Comparison of ENCODE assay signal across 15 cellular contexts in genomic region chr10:13365168-13365687, GRCh38. TPM values are rescaled to one million over a fixed set of nuclear protein-coding genes. Genes with fewer than 3 reads are reported as not detected.
A peak's percentile ranks its signal among the peaks of the same experiment; 100 is the strongest.
DNase-seq lines count a peak whose midpoint lies in the region; ATAC-seq and TF ChIP-seq lines count a peak whose summit lies in the region.
"Had no signal": no experiment of that assay in that cellular context is flagged by ENCODE, and none has a peak within 500 bp of the region (broad histone marks: within the 10 kb centered on the region; RNA-seq: fewer than 3 reads in every experiment).

No MANE protein-coding gene starts in this region.

- CTCF ChIA-PET in CD4-positive, alpha-beta T cell (lab: Charles Lee), result interaction anchor here (0.5 kb wide), 1 partner anchor 10 kb away, joined by 3 read pairs; no protein-coding TSS in a partner anchor

- H3K9me3 Mint-ChIP-seq in GM23338 (no peaks in the 10 kb centered on the region; the same call in 2 of the 3 replicates), mesothelial cell of epicardium (no peaks in the 10 kb centered on the region)
- no peaks in the 10 kb centered on the region for H3K9me3 Mint-ChIP-seq in CD4-positive, alpha-beta T cell

- peak overlapping the region; percentile 56; the same call in 1 of the 2 replicates for H2AFZ ChIP-seq in GM23338

- no peaks in the 10 kb centered on the region for H4K20me1 ChIP-seq in GM23338 (replicated peaks; ENCODE audit: insufficient read depth)
- H4K20me1 ChIP-seq: BLaER1 treated with 17β-estradiol and CSF1 and Interleukin-3, amounts not matched to agents 10 nM and 100 nM had no signal

- H3K27ac Mint-ChIP-seq in GM23338, result no peak overlapping the region
- no peak overlapping the region for H3K27ac Mint-ChIP-seq in mesothelial cell of epicardium
- no peak overlapping the region for H3K27ac Mint-ChIP-seq in CD4-positive, alpha-beta T cell
- H3K27ac Mint-ChIP-seq: CD4-positive, CD25-positive, alpha-beta regulatory T cell had no signal

- H3K4me2 ChIP-seq in GM23338, result no peak overlapping the region
- H3K4me2 ChIP-seq: BLaER1 treated with 17β-estradiol and CSF1 and Interleukin-3, amounts not matched to agents 10 nM and 100 nM had no signal

- TF ChIP-seq CTCF in GM23338 (conservative IDR thresholded peaks at IDR 0.05; ENCODE audit: low read depth in 2 of 2) (no peak), Peyer's patch (IDR thresholded peaks at IDR 0.05) (no peak), mesothelial cell of epicardium (IDR thresholded peaks at IDR 0.05; ENCODE audit: unreplicated experiment) (no peak)
- TF ChIP-seq CTCF in CD4-positive, alpha-beta T cell (IDR thresholded peaks at IDR 0.05), result no peak

- peak in 1 of 2 donors; percentile 24 for TF ChIP-seq POLR2A in Peyer's patch (IDR thresholded peaks at IDR 0.05)

- intact Hi-C loops in left colon (cut with DNase I, micrococcal nuclease) (no loop called here), posterior vena cava (cut with DNase I) (no loop called here)
- intact Hi-C loops in CD4-positive, alpha-beta T cell (cut with DNase I, micrococcal nuclease), result no loop called here

- POLR2A ChIA-PET in CD4-positive, alpha-beta T cell (lab: Charles Lee), result no interaction called here

- H3K4me3 ChIP-seq in GM23338, result no peak overlapping the region
- no peak overlapping the region for H3K4me3 ChIP-seq in Peyer's patch
- H3K4me3 ChIP-seq: BLaER1 treated with 17β-estradiol and CSF1 and Interleukin-3, amounts not matched to agents 10 nM and 100 nM had no signal

- no peaks in the 10 kb centered on the region for H3F3A ChIP-seq in GM23338 (replicated peaks; ENCODE audit: low read depth)

- H3K9me2 ChIP-seq in GM23338 (ENCODE audit: insufficient read depth), result no peaks in the 10 kb centered on the region

- no peak for DNase-seq in GM23338 (ENCODE audit: low spot score)
- DNase-seq in Peyer's patch, result peak in 2 of 3 donors; percentile 52 to 61
- no peak for DNase-seq in left colon
- peak; percentile 5 for DNase-seq in posterior vena cava (ENCODE audit: low spot score)
- DNase-seq in mesothelial cell of epicardium (ENCODE audit: low spot score in 2 of 2, unreplicated experiment in 2 of 2), result no peak
- no peak for DNase-seq in activated CD4-positive, CD25-positive, alpha-beta regulatory T cell treated with anti-CD3 and anti-CD28 coated beads, Interleukin-2, amount 50 U/mL, for 72 hours
- DNase-seq in T-helper 2 cell, result no peak
- no peak for DNase-seq in CD4-positive, alpha-beta T cell
- DNase-seq: ACHN; Calu3; CD4-positive, CD25-positive, alpha-beta regulatory T cell; DMS153; DND-41; GF-D8 had no signal

- no peaks in the 10 kb centered on the region for H3K4me1 ChIP-seq in GM23338 (ENCODE audit: insufficient read depth)
- peaks cover 0 to 14% (median 0%) of the 10 kb centered on the region in 4 donors for H3K4me1 ChIP-seq in Peyer's patch
- H3K4me1 ChIP-seq: BLaER1 treated with 17β-estradiol and CSF1 and Interleukin-3, amounts not matched to agents 10 nM and 100 nM had no signal

- ATAC-seq in GM23338 (no peak), left colon (peak; percentile 75)
- no peak for ATAC-seq in CD4-positive, alpha-beta T cell (ENCODE audit: poor library complexity)

- H3K36me3 Mint-ChIP-seq in GM23338 (ENCODE audit: low read depth) (no peaks in the 10 kb centered on the region), mesothelial cell of epicardium (no peaks in the 10 kb centered on the region)
- no peaks in the 10 kb centered on the region for H3K36me3 Mint-ChIP-seq in CD4-positive, alpha-beta T cell (ENCODE audit: low read depth)
- H3K36me3 Mint-ChIP-seq: CD4-positive, CD25-positive, alpha-beta regulatory T cell had no signal

- no peaks in the 10 kb centered on the region for H3K9me3 ChIP-seq in Peyer's patch
- H3K9me3 ChIP-seq in CD4-positive, alpha-beta T cell (ENCODE audit: control insufficient read depth, low read length), result no peaks in the 10 kb centered on the region

- no peaks in the 10 kb centered on the region for H3K79me2 ChIP-seq in GM23338 (replicated peaks; ENCODE audit: insufficient read depth)

- H3K4me3 Mint-ChIP-seq in GM23338 (no peak overlapping the region), mesothelial cell of epicardium (no peak overlapping the region)
- no peak overlapping the region for H3K4me3 Mint-ChIP-seq in CD4-positive, alpha-beta T cell
- H3K4me3 Mint-ChIP-seq: CD4-positive, CD25-positive, alpha-beta regulatory T cell had no signal

- no peak overlapping the region for H3K27ac ChIP-seq in GM23338 (ENCODE audit: low read depth)
- peak overlapping the region in 2 of 4 donors; percentile 39 to 68 for H3K27ac ChIP-seq in Peyer's patch
- no peak overlapping the region for H3K27ac ChIP-seq in CD4-positive, alpha-beta T cell (ENCODE audit: low read depth, low read length)
- H3K27ac ChIP-seq: BLaER1 treated with 17β-estradiol and CSF1 and Interleukin-3, amounts not matched to agents 10 nM and 100 nM had no signal

- H3K4me1 Mint-ChIP-seq in GM23338 (peaks cover 3% of the 10 kb centered on the region; the same call in 2 of the 3 replicates), mesothelial cell of epicardium (no peaks in the 10 kb centered on the region)
- H3K4me1 Mint-ChIP-seq in CD4-positive, alpha-beta T cell (ENCODE audit: low read depth), result no peaks in the 10 kb centered on the region
- H3K4me1 Mint-ChIP-seq: CD4-positive, CD25-positive, alpha-beta regulatory T cell had no signal

- H3K27me3 ChIP-seq in GM23338 (ENCODE audit: insufficient read depth) (no peaks in the 10 kb centered on the region), Peyer's patch (no peaks in the 10 kb centered on the region)
- no peaks in the 10 kb centered on the region for H3K27me3 ChIP-seq in CD4-positive, alpha-beta T cell (ENCODE audit: control insufficient read depth, insufficient read depth, low read length)
- H3K27me3 ChIP-seq: BLaER1 treated with 17β-estradiol and CSF1 and Interleukin-3, amounts not matched to agents 10 nM and 100 nM had no signal

- no peaks in the 10 kb centered on the region for H3K36me3 ChIP-seq in GM23338 (ENCODE audit: insufficient read depth)
- H3K36me3 ChIP-seq in Peyer's patch, result no peaks in the 10 kb centered on the region
- H3K36me3 ChIP-seq: BLaER1 treated with 17β-estradiol and CSF1 and Interleukin-3, amounts not matched to agents 10 nM and 100 nM had no signal

- no peaks in the 10 kb centered on the region for H3K27me3 Mint-ChIP-seq in GM23338 (ENCODE audit: insufficient read depth, low read depth, poor library complexity)
- peaks cover 2% of the 10 kb centered on the region for H3K27me3 Mint-ChIP-seq in mesothelial cell of epicardium (ENCODE audit: low read depth)
- no peaks in the 10 kb centered on the region for H3K27me3 Mint-ChIP-seq in CD4-positive, alpha-beta T cell
- H3K27me3 Mint-ChIP-seq: CD4-positive, CD25-positive, alpha-beta regulatory T cell had no signal

TF ChIP-seq in GM23338, 12 proteins besides CTCF, POLR2A, EP300 and RAD21 (continues in another document):
- no peak for TF ChIP-seq ZNF331 (CRISPR knock-in tag; IDR thresholded peaks at IDR 0.05; ENCODE audit: low read depth)
- no peak for TF ChIP-seq EZH2phosphoT487 (IDR thresholded peaks at IDR 0.05; ENCODE audit: unreplicated experiment)
- TF ChIP-seq POLR2AphosphoS5 (IDR thresholded peaks at IDR 0.05; ENCODE audit: low read depth), result no peak
- no peak for TF ChIP-seq CREB1 (CRISPR knock-in tag; IDR thresholded peaks at IDR 0.05; ENCODE audit: low read depth)

RNA-seq across cellular contexts. Expression of gene SEPHS1, which starts 17.1 kb away (rescaled TPM):
- 609 and 662 TPM in 2 replicates for total RNA-seq in GM23338 (2014; rRNA removed; shearing (Covaris generic))
- 260 and 274 TPM in 2 replicates for polyA plus RNA-seq in GM23338 (2016; fragmentation: Nextera tagmentation; extraction: Ambion mirVana)
- total RNA-seq in Peyer's patch (10 to 100 TPM; 24.3 to 34.9 (median 32.0) TPM), left colon (10 to 100 TPM; 33.4 to 37.4 TPM), posterior vena cava (10 to 100 TPM; 29.7 to 30.7 TPM), mesothelial cell of epicardium (80.4 to 87.2 TPM (median 85.0 TPM) in 3 replicates)
- 10 to 100 TPM; 13.1 to 17.9 TPM for total RNA-seq in CD4-positive, alpha-beta T cell

Comparison
In these comparisons a context has a peak if more than half of its experiments do, and no peak if none do; other contexts are left out.
1. DNase-seq: peak in Peyer's patch (2 of 3) and posterior vena cava (single experiment); none in GM23338 (single experiment), left colon (0 of 2), mesothelial cell of epicardium (0 of 2), activated CD4-positive, CD25-positive, alpha-beta regulatory T cell treated with anti-CD3 and anti-CD28 coated beads, Interleukin-2, amount 50 U/mL, for 72 hours (single experiment), T-helper 2 cell (0 of 5) and CD4-positive, alpha-beta T cell (0 of 10).